In the genomic region with DNA sequence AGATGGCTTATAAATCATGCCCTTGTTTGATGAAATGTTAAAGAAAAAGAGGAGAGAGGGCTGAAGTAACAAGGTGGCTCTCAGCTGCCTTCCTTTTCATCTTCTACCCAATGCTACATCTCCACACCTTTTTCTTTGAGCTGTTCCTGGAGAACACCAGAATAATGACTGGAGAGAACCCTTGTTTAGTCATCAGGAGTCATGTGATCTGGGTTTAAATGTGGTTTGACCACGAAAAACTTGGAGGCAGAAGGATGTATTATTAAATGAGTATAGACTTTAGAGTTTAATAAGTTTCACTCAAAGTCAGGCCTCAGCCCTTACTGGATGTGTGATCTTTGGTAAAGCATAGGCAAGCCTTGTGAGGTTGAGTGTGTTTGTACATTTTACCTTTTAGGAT, we compare ENCODE assay signal across 10 cellular contexts.
A peak's percentile ranks its signal among the peaks of the same experiment; 100 is the strongest.
DNase-seq lines count a peak whose midpoint lies in the region; ATAC-seq, FAIRE-seq and TF ChIP-seq lines count a peak whose summit lies in the region.
"Had no signal": no experiment of that assay in that cellular context is flagged by ENCODE, and none has a peak within 500 bp of the region (broad histone marks: within the 10 kb centered on the region; RNA-seq: fewer than 3 reads in every experiment).

No MANE protein-coding gene starts in this region.

- H3K36me3 ChIP-seq in bronchial epithelial cell (ENCODE audit: control insufficient read depth, insufficient read depth, low read length), result no peaks in the 10 kb centered on the region
- no peaks in the 10 kb centered on the region for H3K36me3 ChIP-seq in suprapubic skin
- H3K36me3 ChIP-seq in tibial nerve, result no peaks in the 10 kb centered on the region
- H3K36me3 ChIP-seq: breast epithelium, left lung had no signal

- H3K9me3 ChIP-seq in suprapubic skin (no peaks in the 10 kb centered on the region), tibial nerve (no peaks in the 10 kb centered on the region)
- H3K9me3 ChIP-seq: breast epithelium, left lung had no signal

- H3K27me3 ChIP-seq in bronchial epithelial cell (ENCODE audit: control insufficient read depth, insufficient read depth, low read length) (no peaks in the 10 kb centered on the region), suprapubic skin (no peaks in the 10 kb centered on the region), tibial nerve (no peaks in the 10 kb centered on the region)
- H3K27me3 ChIP-seq: breast epithelium, left lung had no signal

- DNase-seq in AG08395 (ENCODE audit: low spot score) (peak; percentile 57), M059J (ENCODE audit: low read depth) (peak; percentile 90), bronchial epithelial cell (ENCODE audit: low read depth) (peak; percentile 52), suprapubic skin (ENCODE audit: low spot score in 2 of 2) (no peak), tibial nerve (ENCODE audit: low spot score in 2 of 2) (no peak), NCI-H526 (lab: John Stamatoyannopoulos, UW) (no peak)
- DNase-seq in activated effector memory CD4-positive, alpha-beta T cell treated with anti-CD3 and anti-CD28 coated beads, Interleukin-2, amount 50 U/mL, for 16 hours, result no peak
- DNase-seq: left lung had no signal

- H3K4me1 ChIP-seq in suprapubic skin, result no peaks in the 10 kb centered on the region
- H3K4me1 ChIP-seq in tibial nerve, result peaks cover 0 to 24% (median 4%) of the 10 kb centered on the region in 4 donors
- H3K4me1 ChIP-seq: breast epithelium had no signal

- no peak for FAIRE-seq in bronchial epithelial cell (lab: Jason Lieb, UNC)

- H3K4me3 ChIP-seq in bronchial epithelial cell (ENCODE audit: low read depth, low read length) (no peak overlapping the region), suprapubic skin (no peak overlapping the region), tibial nerve (no peak overlapping the region)
- H3K4me3 ChIP-seq: breast epithelium, left lung had no signal

- TF ChIP-seq CTCF in bronchial epithelial cell (IDR thresholded peaks at IDR 0.05; ENCODE audit: insufficient read depth, low read length, severe bottlenecking) (no peak), suprapubic skin (IDR thresholded peaks at IDR 0.05) (no peak), tibial nerve (IDR thresholded peaks at IDR 0.05) (no peak)

- TF ChIP-seq POLR2A in suprapubic skin (IDR thresholded peaks at IDR 0.05), result no peak
- no peak for TF ChIP-seq POLR2A in tibial nerve (IDR thresholded peaks at IDR 0.05)

- TF ChIP-seq EP300 in suprapubic skin (IDR thresholded peaks at IDR 0.05), result no peak
- TF ChIP-seq EP300 in tibial nerve (IDR thresholded peaks at IDR 0.05), result no peak

- ATAC-seq in GM19397 (IDR thresholded peaks at IDR 0.05; ENCODE audit: unreplicated experiment), result peak; percentile 12

- H3K27ac ChIP-seq in suprapubic skin, result no peak overlapping the region
- no peak overlapping the region for H3K27ac ChIP-seq in tibial nerve

- WGBS in suprapubic skin, result 59% methylated on average over 1 of the region's 1 CpG
- 58 to 69% methylated on average over 1 of the region's 1 CpG for WGBS in tibial nerve, 2 donors

Comparison
In these comparisons a context has a peak if more than half of its experiments do, and no peak if none do; other contexts are left out.
1. DNase-seq: peak in AG08395 (single experiment), M059J (single experiment) and bronchial epithelial cell (single experiment); none in suprapubic skin (0 of 2), tibial nerve (0 of 2), NCI-H526 (0 of 2) and activated effector memory CD4-positive, alpha-beta T cell treated with anti-CD3 and anti-CD28 coated beads, Interleukin-2, amount 50 U/mL, for 16 hours (single experiment).